ENCODE assay signal across 1 cellular context in the genomic region with DNA sequence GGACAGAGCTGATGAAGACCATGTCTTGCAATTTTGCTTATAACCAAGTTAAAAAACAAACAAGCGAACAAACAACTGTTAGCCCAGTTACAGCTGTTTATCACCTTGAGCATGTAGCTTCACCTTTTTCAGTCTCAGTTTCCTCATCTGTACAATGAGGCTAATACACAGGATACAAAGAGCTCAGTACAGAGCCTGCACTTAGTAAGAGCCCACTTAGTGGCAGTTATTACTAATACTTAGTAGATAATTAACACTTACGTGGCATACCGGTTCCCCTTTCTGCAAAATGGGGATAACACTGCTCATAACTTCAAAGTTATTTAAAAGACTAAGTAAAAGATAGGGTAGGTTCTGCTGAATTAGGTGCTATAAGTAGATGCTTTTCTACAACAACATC.
TF ChIP-seq lines count a peak whose summit lies in the region.

No MANE protein-coding gene starts in this region.

TF ChIP-seq in HepG2, 621 proteins besides CTCF, POLR2A, EP300 and RAD21 (continued from another document):
- TF ChIP-seq, protein P1, sequence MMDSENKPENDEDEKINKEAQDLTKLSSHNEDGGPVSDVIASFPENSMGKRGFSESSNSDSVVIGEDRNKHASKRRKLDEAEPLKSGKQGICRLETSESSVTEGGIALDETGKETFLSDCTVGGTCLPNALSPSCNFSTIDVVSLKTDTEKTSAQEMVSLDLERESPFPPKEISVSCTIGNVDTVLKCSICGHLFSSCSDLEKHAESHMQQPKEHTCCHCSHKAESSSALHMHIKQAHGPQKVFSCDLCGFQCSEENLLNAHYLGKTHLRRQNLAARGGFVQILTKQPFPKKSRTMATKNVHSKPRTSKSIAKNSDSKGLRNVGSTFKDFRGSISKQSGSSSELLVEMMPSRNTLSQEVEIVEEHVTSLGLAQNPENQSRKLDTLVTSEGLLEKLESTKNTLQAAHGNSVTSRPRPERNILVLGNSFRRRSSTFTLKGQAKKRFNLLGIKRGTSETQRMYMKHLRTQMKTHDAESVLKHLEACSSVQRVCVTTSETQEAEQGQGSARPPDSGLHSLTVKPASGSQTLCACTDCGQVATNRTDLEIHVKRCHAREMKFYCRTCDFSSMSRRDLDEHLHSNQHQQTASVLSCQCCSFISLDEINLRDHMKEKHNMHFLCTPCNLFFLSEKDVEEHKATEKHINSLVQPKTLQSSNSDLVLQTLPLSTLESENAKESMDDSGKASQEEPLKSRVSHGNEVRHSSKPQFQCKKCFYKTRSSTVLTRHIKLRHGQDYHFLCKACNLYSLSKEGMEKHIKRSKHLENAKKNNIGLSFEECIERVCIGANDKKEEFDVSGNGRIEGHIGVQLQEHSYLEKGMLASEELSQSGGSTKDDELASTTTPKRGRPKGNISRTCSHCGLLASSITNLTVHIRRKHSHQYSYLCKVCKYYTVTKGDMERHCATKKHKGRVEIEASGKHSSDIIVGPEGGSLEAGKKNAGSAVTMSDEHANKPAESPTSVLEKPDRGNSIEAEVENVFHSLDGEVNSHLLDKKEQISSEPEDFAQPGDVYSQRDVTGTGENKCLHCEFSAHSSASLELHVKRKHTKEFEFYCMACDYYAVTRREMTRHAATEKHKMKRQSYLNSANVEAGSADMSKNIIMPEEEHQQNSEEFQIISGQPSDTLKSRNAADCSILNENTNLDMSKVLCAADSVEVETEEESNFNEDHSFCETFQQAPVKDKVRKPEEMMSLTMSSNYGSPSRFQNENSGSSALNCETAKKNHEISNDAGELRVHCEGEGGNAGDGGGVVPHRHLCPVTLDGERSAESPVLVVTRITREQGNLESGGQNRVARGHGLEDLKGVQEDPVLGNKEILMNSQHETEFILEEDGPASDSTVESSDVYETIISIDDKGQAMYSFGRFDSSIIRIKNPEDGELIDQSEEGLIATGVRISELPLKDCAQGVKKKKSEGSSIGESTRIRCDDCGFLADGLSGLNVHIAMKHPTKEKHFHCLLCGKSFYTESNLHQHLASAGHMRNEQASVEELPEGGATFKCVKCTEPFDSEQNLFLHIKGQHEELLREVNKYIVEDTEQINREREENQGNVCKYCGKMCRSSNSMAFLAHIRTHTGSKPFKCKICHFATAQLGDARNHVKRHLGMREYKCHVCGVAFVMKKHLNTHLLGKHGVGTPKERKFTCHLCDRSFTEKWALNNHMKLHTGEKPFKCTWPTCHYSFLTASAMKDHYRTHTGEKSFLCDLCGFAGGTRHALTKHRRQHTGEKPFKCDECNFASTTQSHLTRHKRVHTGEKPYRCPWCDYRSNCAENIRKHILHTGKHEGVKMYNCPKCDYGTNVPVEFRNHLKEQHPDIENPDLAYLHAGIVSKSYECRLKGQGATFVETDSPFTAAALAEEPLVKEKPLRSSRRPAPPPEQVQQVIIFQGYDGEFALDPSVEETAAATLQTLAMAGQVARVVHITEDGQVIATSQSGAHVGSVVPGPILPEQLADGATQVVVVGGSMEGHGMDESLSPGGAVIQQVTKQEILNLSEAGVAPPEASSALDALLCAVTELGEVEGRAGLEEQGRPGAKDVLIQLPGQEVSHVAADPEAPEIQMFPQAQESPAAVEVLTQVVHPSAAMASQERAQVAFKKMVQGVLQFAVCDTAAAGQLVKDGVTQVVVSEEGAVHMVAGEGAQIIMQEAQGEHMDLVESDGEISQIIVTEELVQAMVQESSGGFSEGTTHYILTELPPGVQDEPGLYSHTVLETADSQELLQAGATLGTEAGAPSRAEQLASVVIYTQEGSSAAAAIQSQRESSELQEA (CRISPR knock-in tag; IDR thresholded peaks at IDR 0.05; ENCODE audit: not compliant biosample characterization), result no peak
- TF ChIP-seq KDM4B (CRISPR knock-in tag; IDR thresholded peaks at IDR 0.05) (no peak), MAFF (IDR thresholded peaks at IDR 0.05; ENCODE audit: low read depth, low read length) (no peak), ZNF230 (CRISPR knock-in tag; IDR thresholded peaks at IDR 0.05) (no peak)
- TF ChIP-seq, protein P2, sequence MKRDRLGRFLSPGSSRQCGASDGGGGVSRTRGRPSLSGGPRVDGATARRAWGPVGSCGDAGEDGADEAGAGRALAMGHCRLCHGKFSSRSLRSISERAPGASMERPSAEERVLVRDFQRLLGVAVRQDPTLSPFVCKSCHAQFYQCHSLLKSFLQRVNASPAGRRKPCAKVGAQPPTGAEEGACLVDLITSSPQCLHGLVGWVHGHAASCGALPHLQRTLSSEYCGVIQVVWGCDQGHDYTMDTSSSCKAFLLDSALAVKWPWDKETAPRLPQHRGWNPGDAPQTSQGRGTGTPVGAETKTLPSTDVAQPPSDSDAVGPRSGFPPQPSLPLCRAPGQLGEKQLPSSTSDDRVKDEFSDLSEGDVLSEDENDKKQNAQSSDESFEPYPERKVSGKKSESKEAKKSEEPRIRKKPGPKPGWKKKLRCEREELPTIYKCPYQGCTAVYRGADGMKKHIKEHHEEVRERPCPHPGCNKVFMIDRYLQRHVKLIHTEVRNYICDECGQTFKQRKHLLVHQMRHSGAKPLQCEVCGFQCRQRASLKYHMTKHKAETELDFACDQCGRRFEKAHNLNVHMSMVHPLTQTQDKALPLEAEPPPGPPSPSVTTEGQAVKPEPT (CRISPR knock-in tag; IDR thresholded peaks at IDR 0.05; ENCODE audit: low read depth), result no peak
